ENCODE assay signal across 8 cellular contexts in genomic region chr10:103278862-103279298, GRCh38. TPM values are rescaled to one million over a fixed set of nuclear protein-coding genes. Genes with fewer than 3 reads are reported as not detected.
DNase-seq lines count a peak whose midpoint lies in the region; TF ChIP-seq lines count a peak whose summit lies in the region.

No MANE protein-coding gene starts in this region.

- H3K4me3 Mint-ChIP-seq in T-helper 1 cell treated with Interleukin-12 subunit alpha and Interleukin-12 subunit beta and Interleukin-4 antibody, amounts not matched to agents 30 μg/mL and 1 μg/mL, for 36 hours = peak overlapping the region; percentile 65

- H3K4me1 ChIP-seq in mesodermal cell (ENCODE audit: control insufficient read depth, insufficient read depth, low read length, poor library complexity, severe bottlenecking) (peaks cover 15% of the 10 kb centered on the region), prostate gland (replicated peaks) (no peaks in the 10 kb centered on the region)

- peak; percentile 29 for DNase-seq in activated gamma-delta T cell treated with Interleukin-2 at 50 U/mL for 16 hours
- no peak for DNase-seq in activated gamma-delta T cell (lab: John Stamatoyannopoulos, UW)
- peak; percentile 12 for DNase-seq in central memory CD4-positive, alpha-beta T cell
- no peak for DNase-seq in NCI-H128 (lab: John Stamatoyannopoulos, UW; ENCODE audit: unreplicated experiment)
- DNase-seq in superior temporal gyrus (ENCODE audit: extremely low spot score) = no peak
- no peak for DNase-seq in prostate gland (ENCODE audit: low spot score)

- no peak for TF ChIP-seq POLR2A in prostate gland (IDR thresholded peaks at IDR 0.05)

- WGBS in mesodermal cell (ENCODE audit: insufficient coverage in 2 of 2), 2 experiments = 5 to 38% methylated on average over 1 to 11 of the region's 11 CpGs
- 3% methylated on average over 11 of the region's 11 CpGs for WGBS in prostate gland

- peaks cover 3% of the 10 kb centered on the region for H3K36me3 Mint-ChIP-seq in T-helper 1 cell treated with Interleukin-12 subunit alpha and Interleukin-12 subunit beta and Interleukin-4 antibody, amounts not matched to agents 30 μg/mL and 1 μg/mL, for 36 hours (ENCODE audit: low read depth)

- H3K27ac ChIP-seq in mesodermal cell (ENCODE audit: low read depth, low read length, severe bottlenecking) (no peak overlapping the region), prostate gland (no peak overlapping the region)

- H3K4me3 ChIP-seq in mesodermal cell (ENCODE audit: extremely low read depth, insufficient read depth, low read length, poor library complexity, severe bottlenecking) (peak overlapping the region; percentile 49), prostate gland (no peak overlapping the region)

- peak overlapping the region; percentile 41 for H3K27ac Mint-ChIP-seq in T-helper 1 cell treated with Interleukin-12 subunit alpha and Interleukin-12 subunit beta and Interleukin-4 antibody, amounts not matched to agents 30 μg/mL and 1 μg/mL, for 36 hours

- H3K9me3 ChIP-seq in mesodermal cell (ENCODE audit: control insufficient read depth, low read length) (no peaks in the 10 kb centered on the region), prostate gland (no peaks in the 10 kb centered on the region)

- peaks cover 68% of the 10 kb centered on the region for H3K27me3 Mint-ChIP-seq in T-helper 1 cell treated with Interleukin-12 subunit alpha and Interleukin-12 subunit beta and Interleukin-4 antibody, amounts not matched to agents 30 μg/mL and 1 μg/mL, for 36 hours (ENCODE audit: low read depth)

- no peak for TF ChIP-seq CTCF in prostate gland (IDR thresholded peaks at IDR 0.05)

- peaks cover 11% of the 10 kb centered on the region for H3K4me1 Mint-ChIP-seq in T-helper 1 cell treated with Interleukin-12 subunit alpha and Interleukin-12 subunit beta and Interleukin-4 antibody, amounts not matched to agents 30 μg/mL and 1 μg/mL, for 36 hours (ENCODE audit: low read depth)

- peaks cover 5% of the 10 kb centered on the region for H3K9me3 Mint-ChIP-seq in T-helper 1 cell treated with Interleukin-12 subunit alpha and Interleukin-12 subunit beta and Interleukin-4 antibody, amounts not matched to agents 30 μg/mL and 1 μg/mL, for 36 hours

- intact Hi-C loops in prostate gland (cut with DNase I) = no loop called here

- H3K36me3 ChIP-seq in mesodermal cell (ENCODE audit: control insufficient read depth, insufficient read depth, low read length) = peaks cover under 1% of the 10 kb centered on the region
- no peaks in the 10 kb centered on the region for H3K36me3 ChIP-seq in prostate gland

- peaks cover 16% of the 10 kb centered on the region for H3K27me3 ChIP-seq in prostate gland (replicated peaks; ENCODE audit: insufficient read depth)

RNA-seq across cellular contexts. Expression of gene INA, which starts 1.9 kb away (rescaled TPM):
- polyA plus RNA-seq in mesodermal cell (2013, experiment 1 of 2) = 12.6 TPM
- polyA plus RNA-seq in mesodermal cell (2013, experiment 2 of 2) = 12.6 TPM
- total RNA-seq in prostate gland = 1 to 10 TPM in 1 of 2 donors, under 1 TPM in 1; 0.14 to 2.0 TPM

RNA-seq across cellular contexts. Expression of gene RPEL1, which starts 33.2 kb away (rescaled TPM):
- polyA plus RNA-seq in mesodermal cell (2013, experiment 1 of 2) = not detected
- polyA plus RNA-seq in mesodermal cell (2013, experiment 2 of 2) = not detected
- total RNA-seq in prostate gland = not detected

Comparison
In these comparisons a context has a peak if more than half of its experiments do, and no peak if none do; other contexts are left out.
1. DNase-seq: peak in activated gamma-delta T cell treated with Interleukin-2 at 50 U/mL for 16 hours (single experiment) and central memory CD4-positive, alpha-beta T cell (single experiment); none in activated gamma-delta T cell (single experiment), NCI-H128 (single experiment), superior temporal gyrus (single experiment) and prostate gland (single experiment).